1 cellular context compared by ENCODE assay signal in the genomic region with DNA sequence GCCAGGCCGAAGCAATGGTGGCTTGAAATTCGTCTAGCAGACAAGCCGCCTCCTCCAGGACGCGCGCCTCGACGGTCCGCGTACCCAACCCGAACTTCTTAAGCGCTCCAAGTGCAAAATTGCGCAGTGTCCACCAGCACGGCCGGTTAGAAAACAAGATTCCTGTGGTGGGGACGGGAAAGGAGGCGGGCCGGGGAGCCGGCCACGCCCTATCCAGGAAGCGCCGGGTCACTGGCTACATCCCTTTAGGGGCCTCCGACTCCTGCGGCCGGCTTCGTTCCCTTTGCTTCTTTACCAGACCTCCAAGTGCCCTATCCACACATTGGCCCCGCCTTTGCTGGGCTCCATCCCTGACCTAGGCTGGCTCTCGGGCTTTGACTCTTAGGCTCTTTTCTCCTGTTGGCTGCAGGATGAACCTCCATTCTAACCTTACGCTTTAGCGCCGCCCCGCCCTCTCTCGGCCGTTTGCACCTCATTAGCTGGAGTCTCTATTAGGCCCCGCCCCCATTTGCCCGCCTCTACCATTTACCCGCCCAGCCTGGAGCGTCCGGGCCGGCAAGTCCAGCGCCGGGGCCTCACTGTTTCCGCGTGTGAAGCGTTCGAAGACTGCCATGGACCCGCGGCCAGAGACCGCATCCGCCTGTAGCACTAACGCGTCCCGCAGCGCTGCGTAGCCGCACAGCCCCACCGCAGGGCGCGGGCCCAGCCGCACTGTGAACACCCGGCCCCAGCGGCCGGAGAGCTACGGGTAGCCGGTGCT.
TF ChIP-seq lines count a peak whose summit lies in the region.

No MANE protein-coding gene starts in this region.

TF ChIP-seq in endothelial cell of umbilical vein, 7 proteins besides CTCF, POLR2A, EP300 and RAD21:
- peak; percentile 34 for TF ChIP-seq POLR2AphosphoS5 (IDR thresholded peaks at IDR 0.05; ENCODE audit: insufficient read depth, low read depth, low read length)
TF ChIP-seq in endothelial cell of umbilical vein: peak in this region for 1; not testable (repeated sequence) for 6.
